Comparison of ENCODE assay signal across 17 cellular contexts in genomic region chr12:105089817-105090216, GRCh38. TPM values are rescaled to one million over a fixed set of nuclear protein-coding genes. Genes with fewer than 3 reads are reported as not detected.
A peak's percentile ranks its signal among the peaks of the same experiment; 100 is the strongest.
DNase-seq lines count a peak whose midpoint lies in the region; ATAC-seq and TF ChIP-seq lines count a peak whose summit lies in the region.
"Had no signal": no experiment of that assay in that cellular context is flagged by ENCODE, and none has a peak within 500 bp of the region (broad histone marks: within the 10 kb centered on the region; RNA-seq: fewer than 3 reads in every experiment).

No MANE protein-coding gene starts in this region.

- ATAC-seq in SK-N-SH treated with all-trans-retinoic acid at 6 μM for 48 hours, result peak; percentile 53
- no peak for ATAC-seq in upper lobe of right lung
- ATAC-seq in GM21786 (IDR thresholded peaks at IDR 0.05; ENCODE audit: unreplicated experiment), result no peak
- ATAC-seq: A549 had no signal

- peaks cover 44% of the 10 kb centered on the region for H3K27me3 Mint-ChIP-seq in activated T-helper 2 cell treated with anti-CD3 and anti-CD28 coated beads, Interferon-gamma antibody, Interleukin-2, Interleukin-4, amounts not matched to agents 10 μg/mL and 5 μg/mL and 100 μg/mL, durations not matched to agents 14 hours and 24 hours and 36 hours (ENCODE audit: low read depth)

- 67% methylated on average over 3 of the region's 3 CpGs for WGBS in HUES64
- 85% methylated on average over 3 of the region's 3 CpGs for WGBS in smooth muscle cell (ENCODE audit: low lambda C conversion rate)

- no peaks in the 10 kb centered on the region for H3K79me2 ChIP-seq in smooth muscle cell (ENCODE audit: low read depth)

- H3K36me3 Mint-ChIP-seq in activated T-helper 2 cell treated with anti-CD3 and anti-CD28 coated beads, Interferon-gamma antibody, Interleukin-2, Interleukin-4, amounts not matched to agents 10 μg/mL and 5 μg/mL and 100 μg/mL, durations not matched to agents 14 hours and 24 hours and 36 hours (ENCODE audit: low read depth), result peaks cover 3% of the 10 kb centered on the region
- H3K36me3 Mint-ChIP-seq: CD4-positive, alpha-beta memory T cell; IgD-negative memory B cell had no signal

- H3K27ac ChIP-seq in HUES64 (ENCODE audit: low read depth, low read length) (peak overlapping the region; percentile 53; the same call in 1 of the 2 replicates), iPS-18a (ENCODE audit: low read length) (peak overlapping the region; percentile 73), smooth muscle cell (ENCODE audit: low read depth) (no peak overlapping the region), upper lobe of right lung (no peak overlapping the region)
- H3K27ac ChIP-seq: A549, C4-2B, GM23248, KMS-11 had no signal

- H3K27ac Mint-ChIP-seq in activated T-helper 2 cell treated with anti-CD3 and anti-CD28 coated beads, Interferon-gamma antibody, Interleukin-2, Interleukin-4, amounts not matched to agents 10 μg/mL and 5 μg/mL and 100 μg/mL, durations not matched to agents 14 hours and 24 hours and 36 hours, result no peak overlapping the region
- H3K27ac Mint-ChIP-seq: IgD-negative memory B cell had no signal

- intact Hi-C loops in upper lobe of right lung (cut with DNase I), result no loop called here
- intact Hi-C loops in activated T-helper 2 cell treated with anti-CD3 and anti-CD28 coated beads, Interferon-gamma antibody, Interleukin-2, Interleukin-4, amounts not matched to agents 10 μg/mL and 5 μg/mL and 100 μg/mL, durations not matched to agents 14 hours and 24 hours and 36 hours (cut with micrococcal nuclease), result no loop called here

- H3K4me1 ChIP-seq in HUES64 (ENCODE audit: insufficient read depth, low read length) (peaks cover 30% of the 10 kb centered on the region), iPS-18a (ENCODE audit: control insufficient read depth, low read depth, low read length) (peaks cover 33% of the 10 kb centered on the region), smooth muscle cell (ENCODE audit: low read depth) (no peaks in the 10 kb centered on the region), upper lobe of right lung (no peaks in the 10 kb centered on the region)
- H3K4me1 ChIP-seq: A549, BE2C had no signal

- H4K20me1 ChIP-seq in smooth muscle cell (ENCODE audit: low read depth), result no peaks in the 10 kb centered on the region

- no peaks in the 10 kb centered on the region for H3K4me1 Mint-ChIP-seq in activated T-helper 2 cell treated with anti-CD3 and anti-CD28 coated beads, Interferon-gamma antibody, Interleukin-2, Interleukin-4, amounts not matched to agents 10 μg/mL and 5 μg/mL and 100 μg/mL, durations not matched to agents 14 hours and 24 hours and 36 hours (ENCODE audit: low read depth)

- DNase-seq in smooth muscle cell (lab: John Stamatoyannopoulos, UW; ENCODE audit: unreplicated experiment) (no peak), upper lobe of right lung (no peak), NCI-H2081 treated with DMSO at 0.1 percent for 48 hours (lab: John Stamatoyannopoulos, UW) (no peak)
- DNase-seq in activated T-helper 2 cell treated with anti-CD3 and anti-CD28 coated beads, Interferon-gamma antibody, Interleukin-2, Interleukin-4, amounts not matched to agents 10 μg/mL and 5 μg/mL and 100 μg/mL, durations not matched to agents 14 hours and 24 hours and 36 hours (ENCODE audit: low spot score), result no peak
- DNase-seq: BE2C; CD4-positive, alpha-beta memory T cell; DMS79; GM23248 had no signal

- H3K9me3 Mint-ChIP-seq in activated T-helper 2 cell treated with anti-CD3 and anti-CD28 coated beads, Interferon-gamma antibody, Interleukin-2, Interleukin-4, amounts not matched to agents 10 μg/mL and 5 μg/mL and 100 μg/mL, durations not matched to agents 14 hours and 24 hours and 36 hours, result peaks cover 5% of the 10 kb centered on the region

- H3K9me3 ChIP-seq in HUES64 (ENCODE audit: insufficient read depth, low read depth, low read length) (peaks cover 11% of the 10 kb centered on the region), iPS-18a (ENCODE audit: control insufficient read depth, low read depth, low read length) (peaks cover 8% of the 10 kb centered on the region), smooth muscle cell (replicated peaks; ENCODE audit: low read depth) (no peaks in the 10 kb centered on the region), upper lobe of right lung (no peaks in the 10 kb centered on the region)
- H3K9me3 ChIP-seq: BE2C, HAP-1 had no signal

- H3K36me3 ChIP-seq in HUES64 (ENCODE audit: insufficient read depth, low read length) (no peaks in the 10 kb centered on the region), iPS-18a (ENCODE audit: control insufficient read depth, low read depth, low read length) (no peaks in the 10 kb centered on the region), smooth muscle cell (ENCODE audit: low read depth) (peaks cover 2% of the 10 kb centered on the region), upper lobe of right lung (no peaks in the 10 kb centered on the region)
- H3K36me3 ChIP-seq: BE2C, HAP-1 had no signal

- H3K9ac ChIP-seq in HUES64 (ENCODE audit: low read depth, low read length), result no peak overlapping the region
- H3K9ac ChIP-seq in iPS-18a (ENCODE audit: low read length), result peak overlapping the region; percentile 38
- H3K9ac ChIP-seq in smooth muscle cell (ENCODE audit: low read depth), result no peak overlapping the region
- H3K9ac ChIP-seq: GM23248, KMS-11 had no signal

- H3K4me3 Mint-ChIP-seq in activated T-helper 2 cell treated with anti-CD3 and anti-CD28 coated beads, Interferon-gamma antibody, Interleukin-2, Interleukin-4, amounts not matched to agents 10 μg/mL and 5 μg/mL and 100 μg/mL, durations not matched to agents 14 hours and 24 hours and 36 hours (ENCODE audit: low read depth), result no peak overlapping the region
- H3K4me3 Mint-ChIP-seq: CD4-positive, alpha-beta memory T cell had no signal

- H3F3A ChIP-seq in smooth muscle cell (ENCODE audit: low read depth), result no peaks in the 10 kb centered on the region

- H3K27me3 ChIP-seq in HUES64 (ENCODE audit: insufficient read depth, low read length), result no peaks in the 10 kb centered on the region
- H3K27me3 ChIP-seq in iPS-18a (ENCODE audit: control insufficient read depth, insufficient read depth, low read length), result no peaks in the 10 kb centered on the region
- no peaks in the 10 kb centered on the region for H3K27me3 ChIP-seq in smooth muscle cell (ENCODE audit: low read depth)
- no peaks in the 10 kb centered on the region for H3K27me3 ChIP-seq in upper lobe of right lung
- H3K27me3 ChIP-seq: BE2C had no signal

- H3K4me2 ChIP-seq in smooth muscle cell, result no peak overlapping the region
- H3K4me2 ChIP-seq: A549, KMS-11 had no signal

- peak overlapping the region; percentile 30 for H2AFZ ChIP-seq in smooth muscle cell (ENCODE audit: low read depth)
- H2AFZ ChIP-seq: GM23248 had no signal

- TF ChIP-seq CTCF in smooth muscle cell (IDR thresholded peaks at IDR 0.05; ENCODE audit: borderline replicate concordance, insufficient read depth, poor library complexity, severe bottlenecking), result no peak
- TF ChIP-seq CTCF in upper lobe of right lung (IDR thresholded peaks at IDR 0.05), result no peak

- H3K4me3 ChIP-seq in HUES64 (ENCODE audit: low read length), result peak overlapping the region; percentile 1; the same call in 1 of the 2 replicates
- H3K4me3 ChIP-seq in iPS-18a (ENCODE audit: low read length), result no peak overlapping the region
- H3K4me3 ChIP-seq in smooth muscle cell, result no peak overlapping the region
- H3K4me3 ChIP-seq in upper lobe of right lung, result no peak overlapping the region
- H3K4me3 ChIP-seq: A549, GM23248, HAP-1 had no signal

TF ChIP-seq in SK-N-SH treated with all-trans-retinoic acid at 6 μM for 48 hours, 23 proteins besides CTCF, POLR2A, EP300 and RAD21:
- no peak for TF ChIP-seq GLIS3 (CRISPR knock-in tag; IDR thresholded peaks at IDR 0.05)
- TF ChIP-seq ZNF70 (CRISPR knock-in tag; IDR thresholded peaks at IDR 0.05), result no peak
- no peak for TF ChIP-seq ZC3H10 (CRISPR knock-in tag; IDR thresholded peaks at IDR 0.05)
- no peak for TF ChIP-seq ESRRG (CRISPR knock-in tag; IDR thresholded peaks at IDR 0.05)
- TF ChIP-seq ZNF565 (CRISPR knock-in tag; conservative IDR thresholded peaks at IDR 0.05; ENCODE audit: low read depth), result no peak
- peak; percentile 64; the same call in 1 of the 2 replicates for TF ChIP-seq ZNF8 (CRISPR knock-in tag; IDR thresholded peaks at IDR 0.05)

RNA-seq across cellular contexts. Expression of gene ALDH1L2, which starts 5.6 kb away (rescaled TPM):
- polyA plus RNA-seq in HUES64 (2013, experiment 1 of 2), result 0.60 TPM
- polyA plus RNA-seq in HUES64 (2013, experiment 2 of 2), result 0.76 TPM
- total RNA-seq in smooth muscle cell, result 28.1 and 34.5 TPM in 2 replicates
- polyA plus RNA-seq in smooth muscle cell, result 14.8 and 25.3 TPM in 2 replicates
- total RNA-seq in upper lobe of right lung, result 5.0 TPM
- 1.0 and 1.4 TPM in 2 replicates for total RNA-seq in activated T-helper 2 cell treated with anti-CD3 and anti-CD28 coated beads, Interferon-gamma antibody, Interleukin-2, Interleukin-4, amounts not matched to agents 10 μg/mL and 5 μg/mL and 100 μg/mL, durations not matched to agents 14 hours and 24 hours and 36 hours

RNA-seq across cellular contexts. Expression of gene WASHC4, which starts 17.7 kb away (rescaled TPM):
- 27.4 TPM for polyA plus RNA-seq in HUES64 (2013, experiment 1 of 2)
- 26.1 TPM for polyA plus RNA-seq in HUES64 (2013, experiment 2 of 2)
- total RNA-seq in smooth muscle cell (76.1 and 95.9 TPM in 2 replicates), upper lobe of right lung (66.7 TPM)
- 26.9 and 36.1 TPM in 2 replicates for polyA plus RNA-seq in smooth muscle cell
- total RNA-seq in activated T-helper 2 cell treated with anti-CD3 and anti-CD28 coated beads, Interferon-gamma antibody, Interleukin-2, Interleukin-4, amounts not matched to agents 10 μg/mL and 5 μg/mL and 100 μg/mL, durations not matched to agents 14 hours and 24 hours and 36 hours, result 38.4 and 41.3 TPM in 2 replicates

Comparison
In these comparisons a context has a peak if more than half of its experiments do, and no peak if none do; other contexts are left out.
1. H3K27ac ChIP-seq: peak in HUES64 (single experiment) and iPS-18a (single experiment); none in smooth muscle cell (single experiment) and upper lobe of right lung (single experiment).